Comparison of ENCODE assay signal across 13 cellular contexts in the genomic region with DNA sequence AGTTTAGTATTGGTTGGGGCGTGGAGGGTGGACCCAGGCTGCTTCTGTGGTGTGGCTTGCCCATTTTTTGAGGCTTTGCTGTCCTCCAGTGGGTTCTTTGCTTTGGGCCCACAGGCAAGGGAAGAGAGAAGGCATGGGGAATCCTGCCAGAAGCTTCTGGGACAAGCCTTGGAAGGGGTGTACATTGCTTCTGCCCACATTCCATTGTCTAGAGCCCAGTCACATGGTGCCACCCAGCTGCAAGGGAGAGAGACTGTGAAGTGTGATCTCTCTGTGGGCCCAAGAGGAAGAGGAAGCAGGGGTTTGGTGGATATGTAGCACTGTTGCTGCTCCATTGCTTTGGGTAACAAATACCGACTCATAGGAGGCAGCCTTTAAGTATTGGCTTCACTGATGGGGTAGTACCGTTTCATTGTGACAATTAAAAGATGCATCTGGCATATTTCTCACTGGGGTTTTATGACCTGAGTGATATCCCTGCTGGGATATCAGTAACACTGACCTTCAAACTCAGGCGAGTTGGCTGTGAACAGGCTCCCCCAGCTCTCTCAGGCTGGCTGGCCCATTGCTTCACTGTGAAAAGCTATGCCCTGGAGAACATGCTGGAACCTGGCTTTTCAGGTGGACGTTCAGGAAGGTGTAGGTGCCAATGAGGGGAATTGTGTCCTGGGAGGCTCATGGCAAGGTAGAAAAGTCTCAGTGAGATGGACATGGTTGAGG.
DNase-seq lines count a peak whose midpoint lies in the region; TF ChIP-seq lines count a peak whose summit lies in the region.
"Had no signal": no experiment of that assay in that cellular context is flagged by ENCODE, and none has a peak within 500 bp of the region (broad histone marks: within the 10 kb centered on the region; RNA-seq: fewer than 3 reads in every experiment).

No MANE protein-coding gene starts in this region.

- H3K9me3 ChIP-seq in left ventricle myocardium inferior (replicated peaks): no peaks in the 10 kb centered on the region

- CTCF ChIA-PET in activated CD4-positive, alpha-beta memory T cell treated with anti-CD3 and anti-CD28 coated beads for 36 hours (lab: Charles Lee): no interaction called here

- H3K36me3 ChIP-seq in left ventricle myocardium inferior: no peaks in the 10 kb centered on the region

- H3K9me3 Mint-ChIP-seq in activated CD4-positive, alpha-beta memory T cell treated with anti-CD3 and anti-CD28 coated beads for 36 hours: no peaks in the 10 kb centered on the region
- H3K9me3 Mint-ChIP-seq: immature natural killer cell had no signal

- H3K27ac ChIP-seq in angular gyrus (ENCODE audit: low read depth, low read length) (peak overlapping the region; percentile 76), left ventricle myocardium inferior (replicated peaks) (peak overlapping the region; percentile 87)

- intact Hi-C loops in left ventricle myocardium inferior (cut with micrococcal nuclease): no loop called here
- intact Hi-C loops in posterior cingulate gyrus (cut with DNase I): no loop called here
- intact Hi-C loops in activated CD4-positive, alpha-beta memory T cell treated with anti-CD3 and anti-CD28 coated beads for 36 hours (cut with micrococcal nuclease): no loop called here

- H3K36me3 Mint-ChIP-seq in activated CD4-positive, alpha-beta memory T cell treated with anti-CD3 and anti-CD28 coated beads for 36 hours: peaks cover 2% of the 10 kb centered on the region
- H3K36me3 Mint-ChIP-seq: immature natural killer cell had no signal

- no peak for TF ChIP-seq CTCF in left ventricle myocardium inferior (IDR thresholded peaks at IDR 0.05; ENCODE audit: borderline replicate concordance)

- POLR2A ChIA-PET in activated CD4-positive, alpha-beta memory T cell treated with anti-CD3 and anti-CD28 coated beads for 36 hours (lab: Charles Lee): no interaction called here

- no peaks in the 10 kb centered on the region for H3K27me3 Mint-ChIP-seq in activated CD4-positive, alpha-beta memory T cell treated with anti-CD3 and anti-CD28 coated beads for 36 hours

- no peak overlapping the region for H3K4me3 Mint-ChIP-seq in activated CD4-positive, alpha-beta memory T cell treated with anti-CD3 and anti-CD28 coated beads for 36 hours
- H3K4me3 Mint-ChIP-seq: immature natural killer cell had no signal

- no peak overlapping the region for H3K4me3 ChIP-seq in left ventricle myocardium inferior

- peaks cover 68% of the 10 kb centered on the region for H3K4me1 ChIP-seq in left ventricle myocardium inferior

- no peaks in the 10 kb centered on the region for H3K27me3 ChIP-seq in left ventricle myocardium inferior (ENCODE audit: low read depth)

- DNase-seq in C1 segment of cervical spinal cord (lab: John Stamatoyannopoulos, UW) (peak in 10 of 14 donors; percentile 17 to 75 (median 34)), left ventricle myocardium inferior (no peak), posterior cingulate gyrus (peak in 7 of 10 donors; percentile 34 to 93 (median 55)), retina (no peak), D341Med (ENCODE audit: low spot score) (no peak), AML-193 (lab: John Stamatoyannopoulos, UW) (no peak)
- no peak for DNase-seq in activated CD4-positive, alpha-beta memory T cell treated with anti-CD3 and anti-CD28 coated beads for 36 hours
- DNase-seq: activated T-cell treated with anti-CD3 and anti-CD28 coated beads for 4 hours, immature natural killer cell, NCI-H1092, NCI-H510A, SHP77 had no signal

- no peak overlapping the region for H3K27ac Mint-ChIP-seq in activated CD4-positive, alpha-beta memory T cell treated with anti-CD3 and anti-CD28 coated beads for 36 hours
- H3K27ac Mint-ChIP-seq: immature natural killer cell had no signal

- H3K4me1 Mint-ChIP-seq in activated CD4-positive, alpha-beta memory T cell treated with anti-CD3 and anti-CD28 coated beads for 36 hours (ENCODE audit: low read depth): peaks cover 13% of the 10 kb centered on the region

Comparison
In these comparisons a context has a peak if more than half of its experiments do, and no peak if none do; other contexts are left out.
1. DNase-seq: peak in C1 segment of cervical spinal cord (10 of 14) and posterior cingulate gyrus (7 of 10); none in left ventricle myocardium inferior (single experiment), retina (single experiment), D341Med (single experiment), activated CD4-positive, alpha-beta memory T cell treated with anti-CD3 and anti-CD28 coated beads for 36 hours (single experiment) and AML-193 (0 of 2).